Comparison of ENCODE assay signal across 8 cellular contexts in the genomic region with DNA sequence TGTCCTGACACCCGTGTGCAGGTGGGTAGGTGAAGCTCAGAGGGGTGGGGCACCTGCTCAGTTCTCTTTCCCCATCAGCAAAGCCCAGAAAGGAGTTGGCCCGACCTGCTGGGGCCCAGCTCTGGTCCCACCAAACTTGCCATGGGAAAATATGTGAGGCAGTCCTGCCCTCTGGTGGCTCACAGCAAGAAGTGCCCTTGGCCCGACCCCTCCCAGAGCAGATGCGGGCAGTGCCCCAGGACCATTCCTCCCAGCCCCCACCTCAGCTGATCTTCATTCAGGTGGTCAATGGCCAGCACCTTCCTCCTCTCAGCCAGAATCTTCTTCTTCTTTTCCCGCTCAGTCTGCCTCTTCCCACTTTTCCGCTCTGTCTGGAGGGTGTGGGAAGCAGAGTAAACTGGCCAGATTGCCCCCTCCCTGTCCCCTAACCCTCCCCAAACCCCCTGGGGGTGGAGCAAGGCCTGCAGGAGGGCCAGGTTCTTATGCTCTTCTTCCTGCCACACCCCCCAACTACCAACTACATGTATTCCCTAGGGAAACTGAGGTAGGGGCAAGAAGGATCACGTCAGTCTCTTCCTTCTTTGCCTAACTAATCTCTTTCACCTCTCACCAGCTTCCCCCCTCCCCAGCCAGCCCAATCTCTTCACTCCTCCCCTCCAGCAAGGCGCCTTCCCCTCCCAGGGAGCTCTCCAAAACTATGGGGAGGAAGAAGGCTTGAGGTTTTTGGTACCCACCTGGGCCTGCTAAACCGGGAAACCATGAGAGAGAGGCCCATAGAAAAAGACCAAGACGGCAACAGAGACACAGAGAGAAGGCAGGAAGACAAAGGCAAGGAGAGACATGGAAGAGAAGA. TPM values are rescaled to one million over a fixed set of nuclear protein-coding genes. Genes with fewer than 3 reads are reported as not detected.
DNase-seq lines count a peak whose midpoint lies in the region; ATAC-seq, FAIRE-seq and TF ChIP-seq lines count a peak whose summit lies in the region.

No MANE protein-coding gene starts in this region.

- CTCF ChIA-PET in K562 (lab: Yijun Ruan, JAX; ENCODE audit: low intra/inter-chr PET ratio), result interaction anchor here (0.6 to 5.2 kb wide), 4 partner anchors 14 to 434 kb away, joined by 3 to 60 read pairs (median 5); no protein-coding TSS in a partner anchor

- no peak overlapping the region for H3K4me2 ChIP-seq in K562 (ENCODE audit: insufficient read depth, low read length)

- H3K27me3 ChIP-seq in K562 (ENCODE audit: control insufficient read depth in 2 of 2, insufficient read depth in 2 of 2, low read length in 2 of 2), result peaks cover 0 to 80% of the 10 kb centered on the region in 2 experiments; a peak in 2 of 5 replicates

- POLR2A ChIA-PET in K562 (lab: Yijun Ruan, JAX), result interaction anchor here (0.6 to 2.0 kb wide), 9 partner anchors 9 to 191 kb away, joined by 3 to 5 read pairs (median 3); no protein-coding TSS in a partner anchor

- peaks cover 28% of the 10 kb centered on the region for H4K20me1 ChIP-seq in K562 (replicated peaks; ENCODE audit: control insufficient read depth, insufficient read depth, low read length)

- DNase-seq in AG10803 (ENCODE audit: low read depth) (peak; percentile 25), NCI-H2196 treated with DMSO at 0.1 percent for 48 hours (lab: John Stamatoyannopoulos, UW; ENCODE audit: unreplicated experiment) (peak; percentile 21), K562 (ENCODE audit: extremely low read depth in 1 of 4, low spot score in 3 of 4) (peak; percentile 66 to 86 (median 84)), iPS-NIHi7 (ENCODE audit: extremely low spot score) (peak; percentile 97), substantia nigra (lab: John Stamatoyannopoulos, UW) (peak in 28 of 49 donors; percentile 2 to 39 (median 14)), T-helper 9 cell (no peak)

- H3K4me3 ChIP-seq in AG10803 (ENCODE audit: low read length) (no peak overlapping the region), GM12875 (ENCODE audit: low read depth, low read length) (no peak overlapping the region), K562 (no peak overlapping the region)

- no peaks in the 10 kb centered on the region for H3K36me3 ChIP-seq in K562 (ENCODE audit: control insufficient read depth, insufficient read depth, low read length)

- TF ChIP-seq EP300 in K562 (IDR thresholded peaks at IDR 0.05; ENCODE audit: low read length), result no peak

- no peak for TF ChIP-seq POLR2A in K562 (conservative IDR thresholded peaks at IDR 0.05)

- H3K4me1 ChIP-seq in K562 (replicated peaks in 1 of 2; ENCODE audit: control insufficient read depth in 2 of 2, insufficient read depth in 2 of 2, low read length in 2 of 2), result peaks cover 0 to 3% of the 10 kb centered on the region in 2 experiments; a peak in 1 of 5 replicates

- no peaks in the 10 kb centered on the region for H3K79me2 ChIP-seq in K562 (ENCODE audit: control insufficient read depth, insufficient read depth, low read length)

- peak; percentile 93 for ATAC-seq in K562
- no peak for ATAC-seq in GM21619 (IDR thresholded peaks at IDR 0.05; ENCODE audit: unreplicated experiment)

- H3K27ac ChIP-seq in K562 (ENCODE audit: extremely low read depth, low read depth, low read length) (no peak overlapping the region), substantia nigra (ENCODE audit: low read depth, low read length, poor library complexity, severe bottlenecking) (no peak overlapping the region)

- 0% methylated on average over 10 of the region's 10 CpGs for WGBS in K562 (ENCODE audit: insufficient coverage, low coverage, missing lambda C conversion rate)

- H3K9me3 ChIP-seq in K562 (replicated peaks; ENCODE audit: control insufficient read depth, insufficient read depth, low read depth, low read length), result no peaks in the 10 kb centered on the region

- no peak overlapping the region for H2AFZ ChIP-seq in K562 (ENCODE audit: low read depth, low read length)

- intact Hi-C loops in K562 (cut with micrococcal nuclease), result loop anchor here (1.0 to 5.0 kb wide), 2 partner anchors 108 to 275 kb away; no protein-coding TSS in a partner anchor

- no peaks in the 10 kb centered on the region for H3K9me1 ChIP-seq in K562 (ENCODE audit: control insufficient read depth, insufficient read depth, low read length)

- in situ Hi-C loops in K562 (cut with MboI), result no loop called here

- peak; percentile 87 to 92 for TF ChIP-seq RAD21 in K562 (CRISPR knock-in tag; conservative IDR thresholded peaks at IDR 0.05 in 1 of 2, IDR thresholded peaks at IDR 0.05 in 1 of 2)

- H3K9ac ChIP-seq in K562 (ENCODE audit: insufficient read depth in 1 of 2, low read depth in 2 of 2, low read length in 2 of 2), result no peak overlapping the region

- FAIRE-seq in K562 (lab: Jason Lieb, UNC), result peak; percentile 84

- TF ChIP-seq CTCF in AG10803 (conservative IDR thresholded peaks at IDR 0.05; ENCODE audit: low read length), result peak; percentile 81
- peak; percentile 85 for TF ChIP-seq CTCF in GM12875 (IDR thresholded peaks at IDR 0.05; ENCODE audit: borderline replicate concordance, insufficient read depth, low read depth, low read length)
- peak; percentile 86 to 91 (median 89) for TF ChIP-seq CTCF in K562 (IDR thresholded peaks at IDR 0.05 in 2 of 3, conservative IDR thresholded peaks at IDR 0.05 in 1 of 3; ENCODE audit: insufficient read depth in 2 of 3, low read depth in 1 of 3, low read length in 3 of 3)

- BruUV-seq in K562 (replicated peaks; lab: Mats Ljungman, UMichigan), result no TSS peak

TF ChIP-seq in K562, 482 proteins besides CTCF, POLR2A, EP300 and RAD21 (continues in another document):
- TF ChIP-seq TARDBP (IDR thresholded peaks at IDR 0.05) (no peak), CCNT2 (IDR thresholded peaks at IDR 0.05; ENCODE audit: borderline replicate concordance, extremely low read depth, insufficient read length, low read depth, low read length) (no peak), RAD51 (IDR thresholded peaks at IDR 0.05; ENCODE audit: borderline replicate concordance, low read depth) (no peak), JUND (IDR thresholded peaks at IDR 0.05; ENCODE audit: borderline replicate concordance, low read depth, low read length) (0 out of 2 replicates have a peak, but pooled peaks have one; percentile 15), JUND (tag; IDR thresholded peaks at IDR 0.05; ENCODE audit: borderline replicate concordance, low read depth, low read length) (no peak)

RNA-seq across cellular contexts. Expression of a gene that starts 15.6 kb away (rescaled TPM):
- total RNA-seq in K562 (2011; cell fraction: chromatin; rRNA removed; ENCODE audit: low replicate concordance), result not detected in 2 replicates
- not detected in 2 replicates for total RNA-seq in K562 (2011; cell fraction: nucleolus; rRNA removed)
- total RNA-seq in K562 (2011; cell fraction: nucleoplasm; rRNA removed), result not detected in 2 replicates
- total RNA-seq in K562 (2014; rRNA removed), result not detected in 2 replicates
- not detected in 2 replicates for total RNA-seq in K562 (2014; rRNA removed; fragmentation: Illumina TruSeq; extraction: Trizol)
- total RNA-seq in K562 (2015; rRNA removed; fragmentation: Illumina TruSeq; extraction: Trizol), result not detected in 2 replicates
- not detected in 2 replicates for total RNA-seq in K562 (2021)
- not detected in 2 replicates for polyA plus RNA-seq in K562 (2011; rRNA removed)
- polyA plus RNA-seq in K562 (2011; cell fraction: cytosol; rRNA removed), result not detected in 2 replicates
- not detected in 2 replicates for polyA plus RNA-seq in K562 (2011; cell fraction: nucleus; rRNA removed)
- not detected in 2 replicates for polyA plus RNA-seq in K562 (2012)
- not detected in 2 replicates for polyA plus RNA-seq in K562 (2014; fragmentation: Illumina TruSeq; extraction: Trizol)
- not detected for polyA plus RNA-seq in K562 (2014; fragmentation: Nextera tagmentation; extraction: Ambion mirVana)
- polyA plus RNA-seq in K562 (2014; rRNA removed), result not detected in 2 replicates
- polyA minus RNA-seq in K562 (2011; rRNA and poly(A)+ RNA removed), result not detected in 2 replicates
- polyA minus RNA-seq in K562 (2011; cell fraction: cytosol; rRNA and poly(A)+ RNA removed), result not detected in 2 replicates
- not detected in 2 replicates for polyA minus RNA-seq in K562 (2011; cell fraction: nucleus; rRNA and poly(A)+ RNA removed)

RNA-seq across cellular contexts. Expression of a gene that starts 37.2 kb away (rescaled TPM):
- not detected in 2 replicates for total RNA-seq in K562 (2011; cell fraction: chromatin; rRNA removed; ENCODE audit: low replicate concordance)
- total RNA-seq in K562 (2011; cell fraction: nucleolus; rRNA removed), result not detected in 2 replicates
- total RNA-seq in K562 (2011; cell fraction: nucleoplasm; rRNA removed), result not detected in 2 replicates
- total RNA-seq in K562 (2014; rRNA removed), result not detected in 2 replicates
- not detected in 2 replicates for total RNA-seq in K562 (2014; rRNA removed; fragmentation: Illumina TruSeq; extraction: Trizol)
- total RNA-seq in K562 (2015; rRNA removed; fragmentation: Illumina TruSeq; extraction: Trizol), result not detected in 2 replicates
- total RNA-seq in K562 (2021), result 0.25 and 0.31 TPM in 2 replicates
- polyA plus RNA-seq in K562 (2011; rRNA removed), result not detected in 2 replicates
- not detected in 2 replicates for polyA plus RNA-seq in K562 (2011; cell fraction: cytosol; rRNA removed)
- polyA plus RNA-seq in K562 (2011; cell fraction: nucleus; rRNA removed), result not detected in 2 replicates
- not detected in 2 replicates for polyA plus RNA-seq in K562 (2012)
- not detected in 2 replicates for polyA plus RNA-seq in K562 (2014; fragmentation: Illumina TruSeq; extraction: Trizol)
- polyA plus RNA-seq in K562 (2014; fragmentation: Nextera tagmentation; extraction: Ambion mirVana), result not detected
- polyA plus RNA-seq in K562 (2014; rRNA removed), result not detected in 2 replicates
- not detected in 2 replicates for polyA minus RNA-seq in K562 (2011; rRNA and poly(A)+ RNA removed)
- not detected in 2 replicates for polyA minus RNA-seq in K562 (2011; cell fraction: cytosol; rRNA and poly(A)+ RNA removed)
- polyA minus RNA-seq in K562 (2011; cell fraction: nucleus; rRNA and poly(A)+ RNA removed), result not detected in 2 replicates

RNA-seq across cellular contexts. Expression of a gene that starts 59.7 kb away (rescaled TPM):
- total RNA-seq in K562 (2011; cell fraction: chromatin; rRNA removed; ENCODE audit: low replicate concordance), result not detected in 2 replicates
- not detected in 2 replicates for total RNA-seq in K562 (2011; cell fraction: nucleolus; rRNA removed)
- total RNA-seq in K562 (2011; cell fraction: nucleoplasm; rRNA removed), result not detected in 2 replicates
- not detected in 2 replicates for total RNA-seq in K562 (2014; rRNA removed)
- not detected in 2 replicates for total RNA-seq in K562 (2014; rRNA removed; fragmentation: Illumina TruSeq; extraction: Trizol)
- total RNA-seq in K562 (2015; rRNA removed; fragmentation: Illumina TruSeq; extraction: Trizol), result not detected in 2 replicates
- total RNA-seq in K562 (2021), result not detected in 2 replicates
- not detected in 2 replicates for polyA plus RNA-seq in K562 (2011; rRNA removed)
- polyA plus RNA-seq in K562 (2011; cell fraction: cytosol; rRNA removed), result not detected in 2 replicates
- not detected in 2 replicates for polyA plus RNA-seq in K562 (2011; cell fraction: nucleus; rRNA removed)
- polyA plus RNA-seq in K562 (2012), result not detected in 2 replicates
- not detected in 2 replicates for polyA plus RNA-seq in K562 (2014; fragmentation: Illumina TruSeq; extraction: Trizol)
- polyA plus RNA-seq in K562 (2014; fragmentation: Nextera tagmentation; extraction: Ambion mirVana), result not detected
- not detected in 2 replicates for polyA plus RNA-seq in K562 (2014; rRNA removed)
- polyA minus RNA-seq in K562 (2011; rRNA and poly(A)+ RNA removed), result not detected in 2 replicates
- polyA minus RNA-seq in K562 (2011; cell fraction: cytosol; rRNA and poly(A)+ RNA removed), result not detected in 2 replicates
- not detected in 2 replicates for polyA minus RNA-seq in K562 (2011; cell fraction: nucleus; rRNA and poly(A)+ RNA removed)
